10 cellular contexts compared by ENCODE assay signal in genomic region chr1:162019006-162019405, GRCh38. TPM values are rescaled to one million over a fixed set of nuclear protein-coding genes. Genes with fewer than 3 reads are reported as not detected.
A peak's percentile ranks its signal among the peaks of the same experiment; 100 is the strongest.
DNase-seq lines count a peak whose midpoint lies in the region; ATAC-seq and TF ChIP-seq lines count a peak whose summit lies in the region.
"Had no signal": no experiment of that assay in that cellular context is flagged by ENCODE, and none has a peak within 500 bp of the region (broad histone marks: within the 10 kb centered on the region; RNA-seq: fewer than 3 reads in every experiment).

No MANE protein-coding gene starts in this region.

- H3K4me1 ChIP-seq in breast epithelium (no peaks in the 10 kb centered on the region), aorta (ENCODE audit: control insufficient read depth in 1 of 2, insufficient read depth in 2 of 2, low read length in 2 of 2) (peaks cover 8 to 17% of the 10 kb centered on the region in 2 donors), upper lobe of left lung (peaks cover 21 to 41% (median 28%) of the 10 kb centered on the region in 4 donors)

- intact Hi-C loops in MCF 10A (cut with micrococcal nuclease) (no loop called here), breast epithelium (cut with DNase I; ENCODE audit: low total_unique reads) (no loop called here), aorta (cut with DNase I) (loop anchor here in 1 of 2 donors (5.0 kb wide), 1 partner anchor 47 kb away; no protein-coding TSS in a partner anchor)

- H3K4me1 Mint-ChIP-seq in MCF 10A (ENCODE audit: insufficient read depth, unreplicated experiment) = peaks cover 10% of the 10 kb centered on the region

- ATAC-seq in aorta (ENCODE audit: low FRiP score) = peak; percentile 6
- ATAC-seq in upper lobe of left lung (ENCODE audit: low FRiP score in 2 of 2) = no peak

- no peak overlapping the region for H3K4me3 Mint-ChIP-seq in MCF 10A (ENCODE audit: unreplicated experiment)
- H3K4me3 Mint-ChIP-seq: activated naive CD8-positive, alpha-beta T cell treated with anti-CD3 and anti-CD28 coated beads for 36 hours had no signal

- peaks cover 42% of the 10 kb centered on the region for H3K27me3 Mint-ChIP-seq in MCF 10A (ENCODE audit: insufficient read depth, unreplicated experiment)

- WGBS in aorta, 2 donors = 5 to 6% methylated on average over 4 of the region's 4 CpGs
- WGBS in upper lobe of left lung, 2 donors = 42 to 46% methylated on average over 3 of the region's 4 CpGs

- no peaks in the 10 kb centered on the region for H3K36me3 Mint-ChIP-seq in MCF 10A (ENCODE audit: insufficient read depth, unreplicated experiment)
- H3K36me3 Mint-ChIP-seq: activated naive CD8-positive, alpha-beta T cell treated with anti-CD3 and anti-CD28 coated beads for 36 hours had no signal

- peaks cover 0 to under 1% of the 10 kb centered on the region in 2 donors for H3K9me3 ChIP-seq in breast epithelium
- no peaks in the 10 kb centered on the region for H3K9me3 ChIP-seq in aorta (ENCODE audit: control insufficient read depth, low read length)
- H3K9me3 ChIP-seq in upper lobe of left lung = no peaks in the 10 kb centered on the region

- CTCF ChIA-PET in MCF 10A (lab: Yijun Ruan, JAX) = interaction anchor here (0.6 to 4.9 kb wide), 14 partner anchors 15 to 1022 kb away, joined by 3 to 40 read pairs (median 3); no protein-coding TSS in a partner anchor

- no peak overlapping the region for H3K4me3 ChIP-seq in breast epithelium
- H3K4me3 ChIP-seq in aorta (ENCODE audit: low read length in 2 of 2) = no peak overlapping the region
- H3K4me3 ChIP-seq in upper lobe of left lung = no peak overlapping the region

- no peak for TF ChIP-seq EP300 in upper lobe of left lung (IDR thresholded peaks at IDR 0.05)

- TF ChIP-seq CTCF in MCF 10A (IDR thresholded peaks at IDR 0.05; ENCODE audit: unreplicated experiment) = no peak
- no peak for TF ChIP-seq CTCF in breast epithelium (IDR thresholded peaks at IDR 0.05)
- no peak for TF ChIP-seq CTCF in upper lobe of left lung (IDR thresholded peaks at IDR 0.05)

- BruUV-seq in MCF 10A (replicated peaks; lab: Mats Ljungman, UMichigan) = no TSS peak

- no peaks in the 10 kb centered on the region for H3K27me3 ChIP-seq in breast epithelium
- no peaks in the 10 kb centered on the region for H3K27me3 ChIP-seq in aorta (ENCODE audit: control insufficient read depth in 1 of 2, insufficient read depth in 2 of 2, low read length in 1 of 2)
- H3K27me3 ChIP-seq in upper lobe of left lung = peaks cover 0 to 3% (median 0%) of the 10 kb centered on the region in 4 donors

- peaks cover 6% of the 10 kb centered on the region for H3K9me3 Mint-ChIP-seq in MCF 10A (ENCODE audit: unreplicated experiment)
- H3K9me3 Mint-ChIP-seq: activated naive CD8-positive, alpha-beta T cell treated with anti-CD3 and anti-CD28 coated beads for 36 hours had no signal

- H3K27ac ChIP-seq in breast epithelium (no peak overlapping the region), aorta (ENCODE audit: low read depth in 1 of 2, low read length in 2 of 2) (peak overlapping the region; percentile 37 to 80), upper lobe of left lung (no peak overlapping the region)
- H3K27ac ChIP-seq: VCaP had no signal

- H3K27ac Mint-ChIP-seq in MCF 10A (ENCODE audit: low read depth, unreplicated experiment) = no peak overlapping the region
- H3K27ac Mint-ChIP-seq: activated naive CD8-positive, alpha-beta T cell treated with anti-CD3 and anti-CD28 coated beads for 36 hours had no signal

- H3K36me3 ChIP-seq in breast epithelium (no peaks in the 10 kb centered on the region), aorta (ENCODE audit: control insufficient read depth in 1 of 2, insufficient read depth in 2 of 2, low read length in 1 of 2) (no peaks in the 10 kb centered on the region), upper lobe of left lung (no peaks in the 10 kb centered on the region)

- TF ChIP-seq POLR2A in breast epithelium (IDR thresholded peaks at IDR 0.05) (no peak), upper lobe of left lung (IDR thresholded peaks at IDR 0.05) (no peak)

- POLR2A ChIA-PET in MCF 10A (lab: Yijun Ruan, JAX) = interaction anchor here (0.8 to 1.4 kb wide), 3 partner anchors 15 to 226 kb away, joined by 3 to 4 read pairs (median 4); no protein-coding TSS in a partner anchor

- DNase-seq in MCF 10A (ENCODE audit: unreplicated experiment) (peak; percentile 84), breast epithelium (ENCODE audit: low spot score in 2 of 2) (no peak), NCI-H774 (lab: John Stamatoyannopoulos, UW) (peak; percentile 81), fibroblast of gingiva (ENCODE audit: low read depth) (peak; percentile 84), aorta (no peak), upper lobe of left lung (no peak), OCI-M1 (lab: John Stamatoyannopoulos, UW) (no peak)
- no peak for DNase-seq in activated CD4-positive, alpha-beta T cell treated with anti-CD3 and anti-CD28 coated beads, Interleukin-2, amount 50 U/mL, for 48 hours
- DNase-seq: activated naive CD8-positive, alpha-beta T cell treated with anti-CD3 and anti-CD28 coated beads for 36 hours had no signal

RNA-seq across cellular contexts. Expression of gene OLFML2B, which starts 4.7 kb away (rescaled TPM):
- total RNA-seq in MCF 10A (2022) (not detected in 2 replicates), breast epithelium (1 to 10 TPM; 5.2 to 9.6 (median 7.3) TPM), aorta (10 to 100 TPM; 31.9 to 82.6 TPM), upper lobe of left lung (10 to 100 TPM in 3 of 6 donors, 1 to 10 TPM in 3; 5.1 to 51.3 (median 9.9) TPM)
- 10 to 100 TPM in 1 of 2 donors, 1 to 10 TPM in 1; 8.0 to 39.0 TPM for polyA plus RNA-seq in aorta

RNA-seq across cellular contexts. Expression of gene NOS1AP, which starts 50.5 kb away (rescaled TPM):
- 1.1 and 2.4 TPM in 2 replicates for total RNA-seq in MCF 10A (2022)
- 10 to 100 TPM in 2 of 3 donors, 1 to 10 TPM in 1; 2.2 to 17.6 (median 11.8) TPM for total RNA-seq in breast epithelium
- total RNA-seq in aorta = 1 to 10 TPM; 3.5 to 4.8 TPM
- 1 to 10 TPM in 1 of 2 donors, under 1 TPM in 1; 0.97 to 2.6 TPM for polyA plus RNA-seq in aorta
- total RNA-seq in upper lobe of left lung = 10 to 100 TPM in 2 of 6 donors, 1 to 10 TPM in 4; 5.3 to 16.4 (median 6.5) TPM

Comparison
In these comparisons a context has a peak if more than half of its experiments do, and no peak if none do; other contexts are left out.
1. DNase-seq: peak in MCF 10A (single experiment), NCI-H774 (single experiment) and fibroblast of gingiva (single experiment); none in breast epithelium (0 of 2), aorta (0 of 2), upper lobe of left lung (0 of 2), activated CD4-positive, alpha-beta T cell treated with anti-CD3 and anti-CD28 coated beads, Interleukin-2, amount 50 U/mL, for 48 hours (0 of 2) and OCI-M1 (single experiment).
2. H3K27ac ChIP-seq: peak in aorta (2 of 2); none in breast epithelium (0 of 2) and upper lobe of left lung (0 of 4).